9 cellular contexts compared by ENCODE assay signal in the genomic region with DNA sequence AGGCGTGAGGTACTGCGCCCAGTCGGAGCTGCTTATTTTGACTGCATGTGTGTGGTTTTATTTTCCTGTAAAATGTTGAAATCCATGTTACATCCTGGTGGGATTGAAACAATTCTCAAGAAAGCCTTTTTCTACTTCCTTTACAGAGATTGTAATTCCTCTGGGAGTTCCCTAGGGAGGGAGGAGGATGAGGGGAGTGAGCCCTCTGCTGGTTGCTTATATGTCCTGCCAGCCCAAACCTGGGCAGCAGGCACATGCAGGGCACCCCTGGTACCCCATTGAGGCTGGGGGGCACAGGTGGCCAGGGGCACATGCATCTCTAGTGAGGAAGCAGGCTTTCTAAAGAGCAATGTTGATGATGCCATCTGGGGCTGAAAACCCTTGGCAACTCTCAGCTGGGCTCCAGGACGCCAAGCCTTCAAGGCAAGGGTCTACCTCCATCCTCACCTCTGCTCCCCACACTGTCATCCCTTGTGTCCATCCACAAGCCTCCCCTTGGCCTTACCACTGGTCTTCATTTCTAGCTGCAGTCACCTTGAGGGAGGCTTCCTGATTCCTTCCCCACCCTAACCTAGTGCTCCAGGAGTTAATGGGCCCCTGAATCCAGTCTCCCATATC.
DNase-seq lines count a peak whose midpoint lies in the region; ATAC-seq and TF ChIP-seq lines count a peak whose summit lies in the region.
"Had no signal": no experiment of that assay in that cellular context is flagged by ENCODE, and none has a peak within 500 bp of the region (broad histone marks: within the 10 kb centered on the region; RNA-seq: fewer than 3 reads in every experiment).

No MANE protein-coding gene starts in this region.

- H3K4me3 ChIP-seq in dorsolateral prefrontal cortex, result no peak overlapping the region

- H3K27ac Mint-ChIP-seq in nephron progenitor cell, result no peak overlapping the region

- no peaks in the 10 kb centered on the region for H3K9me3 Mint-ChIP-seq in nephron progenitor cell
- H3K9me3 Mint-ChIP-seq: CD4-positive, CD25-positive, alpha-beta regulatory T cell had no signal

- H3K27me3 ChIP-seq in dorsolateral prefrontal cortex, result peaks cover 0 to 3% (median 0%) of the 10 kb centered on the region in 45 donors

- H3K36me3 Mint-ChIP-seq in nephron progenitor cell (ENCODE audit: low read depth), result no peaks in the 10 kb centered on the region
- H3K36me3 Mint-ChIP-seq: CD4-positive, CD25-positive, alpha-beta regulatory T cell had no signal

- peak in 55 of 56 donors; percentile 21 to 70 (median 56) for TF ChIP-seq CTCF in dorsolateral prefrontal cortex (IDR thresholded peaks at IDR 0.05 in 54 of 56, conservative IDR thresholded peaks at IDR 0.05 in 2 of 56; ENCODE audit: low read depth in 1 of 56, partially characterized antibody in 56 of 56)
- peak; percentile 61 for TF ChIP-seq CTCF in nephron progenitor cell (IDR thresholded peaks at IDR 0.05)

- H3K4me1 Mint-ChIP-seq in nephron progenitor cell, result peaks cover 27% of the 10 kb centered on the region

- intact Hi-C loops in dorsolateral prefrontal cortex (cut with DNase I), result loop anchor here (2.0 to 10.0 kb wide), 8 partner anchors 270 to 680 kb away; a partner anchor contains a TSS

- H3K4me3 Mint-ChIP-seq in nephron progenitor cell, result no peak overlapping the region
- H3K4me3 Mint-ChIP-seq: CD4-positive, CD25-positive, alpha-beta regulatory T cell had no signal

- H3K27ac ChIP-seq in dorsolateral prefrontal cortex, result no peak overlapping the region

- peak; percentile 12 for DNase-seq in NCI-H146 (lab: John Stamatoyannopoulos, UW)
- DNase-seq in NCI-H146 treated with DMSO at 0.1 percent for 48 hours (lab: John Stamatoyannopoulos, UW; ENCODE audit: unreplicated experiment), result no peak
- peak; percentile 7 for DNase-seq in NCI-H2196 treated with DMSO at 0.1 percent for 48 hours (lab: John Stamatoyannopoulos, UW; ENCODE audit: unreplicated experiment)
- DNase-seq in dorsolateral prefrontal cortex, result peak in 4 of 10 donors; percentile 32 to 54 (median 43)
- DNase-seq in nephron progenitor cell, result peak; percentile 41

- H3K27me3 Mint-ChIP-seq in nephron progenitor cell (ENCODE audit: low read depth, poor library complexity), result peaks cover 10% of the 10 kb centered on the region

- ATAC-seq in GM21515 (IDR thresholded peaks at IDR 0.05; ENCODE audit: unreplicated experiment), result no peak
- no peak for ATAC-seq in activated CD4-positive, CD25-positive, alpha-beta regulatory T cell treated with anti-CD3 and anti-CD28 coated beads, Interleukin-2, amount 50 U/mL, for 24 hours
- no peak for ATAC-seq in GM18511 (IDR thresholded peaks at IDR 0.05; ENCODE audit: unreplicated experiment)
